In the genomic region with DNA sequence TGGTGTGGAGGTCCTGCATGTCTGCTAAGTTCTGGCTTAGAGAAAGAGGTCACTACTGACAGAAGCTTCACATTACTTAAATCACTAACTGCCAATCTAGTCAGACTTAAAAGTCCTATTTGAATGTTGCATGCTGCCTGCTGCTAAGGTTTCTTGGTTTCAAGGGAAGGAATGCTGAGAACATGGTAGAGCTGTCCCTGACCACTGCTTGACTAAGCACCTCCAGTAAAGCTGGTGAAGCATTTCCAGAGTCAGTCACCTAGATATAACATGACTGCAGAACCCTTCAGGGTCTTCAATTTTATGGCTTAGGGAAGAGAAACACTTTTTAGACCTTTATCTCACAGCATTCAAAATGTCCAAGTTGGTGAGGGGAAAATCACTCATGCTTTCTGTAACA, we compare ENCODE assay signal across 24 cellular contexts.
"Had no signal": no experiment of that assay in that cellular context is flagged by ENCODE, and none has a peak within 500 bp of the region (broad histone marks: within the 10 kb centered on the region; RNA-seq: fewer than 3 reads in every experiment).

No MANE protein-coding gene starts in this region.

- H3K36me3 ChIP-seq: esophagus muscularis mucosa, gastrocnemius medialis, heart right ventricle, pancreas, tibial nerve, upper lobe of right lung, vagina had no signal

- H3K4me1 ChIP-seq: esophagus muscularis mucosa, gastrocnemius medialis, heart right ventricle, pancreas, tibial nerve, upper lobe of right lung, vagina had no signal

- H3K4me3 Mint-ChIP-seq: naive thymus-derived CD8-positive, alpha-beta T cell; neural crest cell; stimulated activated naive B cell treated with anti-CD40 and anti-IgM and Interleukin-4, amounts not matched to agents 10 μg/mL and 1 μg/mL and 100 μg/mL, for 72 hours; stimulated activated naive CD8-positive, alpha-beta T cell treated with anti-CD3 and anti-CD28 coated beads, Interleukin-15, amount 100 ng/mL, for 72 hours had no signal

- DNase-seq: cortex of kidney; dorsolateral prefrontal cortex; effector CD8-positive, alpha-beta T cell; gastrocnemius medialis; heart right ventricle; hypothalamus; islet precursor cell; left cardiac atrium; left ventricle myocardium superior; naive thymus-derived CD8-positive, alpha-beta T cell; pancreas; stimulated activated CD4-positive, alpha-beta T cell treated with anti-CD3 and anti-CD28 coated beads, Interleukin-2, amount 100 ng/mL, for 24 hours; stimulated activated CD4-positive, alpha-beta T cell treated with anti-CD3 and anti-CD28 coated beads, Interleukin-4, amount 100 ng/mL, for 4 hours; stimulated activated naive B cell treated with anti-CD40 and anti-IgM and Interleukin-4, amounts not matched to agents 10 μg/mL and 1 μg/mL and 100 μg/mL, for 72 hours; stimulated activated naive CD8-positive, alpha-beta T cell treated with anti-CD3 and anti-CD28 coated beads, Interleukin-15, amount 100 ng/mL, for 72 hours; testis; upper lobe of right lung had no signal

- H3K27me3 Mint-ChIP-seq: naive thymus-derived CD8-positive, alpha-beta T cell; progenitor cell of endocrine pancreas; stimulated activated naive B cell treated with anti-CD40 and anti-IgM and Interleukin-4, amounts not matched to agents 10 μg/mL and 1 μg/mL and 100 μg/mL, for 72 hours; stimulated activated naive CD8-positive, alpha-beta T cell treated with anti-CD3 and anti-CD28 coated beads, Interleukin-15, amount 100 ng/mL, for 72 hours had no signal

- H3K4me1 Mint-ChIP-seq: stimulated activated naive B cell treated with anti-CD40 and anti-IgM and Interleukin-4, amounts not matched to agents 10 μg/mL and 1 μg/mL and 100 μg/mL, for 72 hours; stimulated activated naive CD8-positive, alpha-beta T cell treated with anti-CD3 and anti-CD28 coated beads, Interleukin-15, amount 100 ng/mL, for 72 hours had no signal

- H3K36me3 Mint-ChIP-seq: naive thymus-derived CD8-positive, alpha-beta T cell; stimulated activated naive B cell treated with anti-CD40 and anti-IgM and Interleukin-4, amounts not matched to agents 10 μg/mL and 1 μg/mL and 100 μg/mL, for 72 hours had no signal

- ATAC-seq: gastrocnemius medialis; heart right ventricle; left cardiac atrium; left ventricle myocardium superior; naive thymus-derived CD8-positive, alpha-beta T cell; pancreas; sciatic nerve; stimulated activated naive B cell treated with anti-CD40 and anti-IgM and Interleukin-4, amounts not matched to agents 10 μg/mL and 1 μg/mL and 100 μg/mL, for 72 hours; stimulated activated naive CD8-positive, alpha-beta T cell treated with anti-CD3 and anti-CD28 coated beads, Interleukin-15, amount 100 ng/mL, for 72 hours; upper lobe of right lung had no signal

- H3K4me3 ChIP-seq: dorsolateral prefrontal cortex, esophagus muscularis mucosa, gastrocnemius medialis, heart right ventricle, pancreas, skin epidermis, testis, tibial nerve, upper lobe of right lung, vagina had no signal

- H3K27ac ChIP-seq: dorsolateral prefrontal cortex, esophagus muscularis mucosa, gastrocnemius medialis, heart right ventricle, pancreas, skin epidermis, testis, tibial nerve, upper lobe of right lung, vagina had no signal

- H3K9me3 Mint-ChIP-seq: stimulated activated naive CD8-positive, alpha-beta T cell treated with anti-CD3 and anti-CD28 coated beads, Interleukin-15, amount 100 ng/mL, for 72 hours had no signal

- H3K27me3 ChIP-seq: dorsolateral prefrontal cortex, esophagus muscularis mucosa, gastrocnemius medialis, heart right ventricle, pancreas, testis, tibial nerve, upper lobe of right lung, vagina had no signal

- H3K9me3 ChIP-seq: esophagus muscularis mucosa, gastrocnemius medialis, heart right ventricle, pancreas, testis, tibial nerve, upper lobe of right lung, vagina had no signal
